ENCODE assay signal across 9 cellular contexts in the genomic region with DNA sequence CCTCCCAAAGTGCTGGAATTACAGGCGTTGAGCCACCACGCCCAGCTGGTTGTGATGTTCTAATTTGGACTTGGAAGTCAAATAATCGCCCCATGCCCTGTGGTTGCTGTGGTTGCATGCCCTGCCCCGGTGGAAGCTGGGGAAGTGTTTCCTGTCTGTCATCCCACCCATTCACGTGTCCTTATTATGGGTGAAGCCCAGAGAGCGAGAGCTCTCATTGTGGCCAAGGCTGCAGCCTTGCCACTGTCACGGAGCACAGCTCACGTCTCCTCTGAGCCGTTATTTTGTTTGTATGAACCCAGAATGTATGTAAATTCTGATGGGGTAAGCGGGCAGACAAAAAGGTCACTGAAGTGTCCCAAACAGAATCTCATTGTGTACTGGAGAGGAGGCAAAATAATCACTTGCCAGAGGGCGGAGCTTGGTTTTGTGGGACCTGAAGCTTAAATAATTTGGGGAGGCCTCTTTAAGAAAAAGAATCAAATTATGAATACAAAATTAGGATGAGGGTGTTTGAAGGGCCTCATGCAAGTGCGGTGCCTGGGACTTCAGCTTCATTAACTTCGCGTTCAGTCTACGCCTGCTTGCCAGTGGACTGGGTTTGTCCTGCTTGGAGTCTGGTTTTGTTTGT. TPM values are rescaled to one million over a fixed set of nuclear protein-coding genes. Genes with fewer than 3 reads are reported as not detected.
DNase-seq lines count a peak whose midpoint lies in the region; ATAC-seq and TF ChIP-seq lines count a peak whose summit lies in the region.
"Had no signal": no experiment of that assay in that cellular context is flagged by ENCODE, and none has a peak within 500 bp of the region (broad histone marks: within the 10 kb centered on the region; RNA-seq: fewer than 3 reads in every experiment).

No MANE protein-coding gene starts in this region.

- no peak for TF ChIP-seq CTCF in Caco-2 (IDR thresholded peaks at IDR 0.05; ENCODE audit: insufficient read depth in 1 of 2, low read depth in 1 of 2, low read length in 1 of 2, severe bottlenecking in 1 of 2, unreplicated experiment in 1 of 2)

- no peaks in the 10 kb centered on the region for H3K27me3 Mint-ChIP-seq in T-cell
- no peaks in the 10 kb centered on the region for H3K27me3 Mint-ChIP-seq in Caco-2 (ENCODE audit: insufficient read depth, unreplicated experiment)

- H3K27ac Mint-ChIP-seq in T-cell, result peak overlapping the region; percentile 89 to 92
- H3K27ac Mint-ChIP-seq in stimulated activated effector memory CD8-positive, alpha-beta T cell treated with anti-CD3 and anti-CD28 coated beads, Interleukin-12 subunit alpha, Interleukin-12 subunit beta, amount 100 ng/mL, for 72 hours, result no peak overlapping the region
- no peak overlapping the region for H3K27ac Mint-ChIP-seq in Caco-2 (ENCODE audit: unreplicated experiment)

- BruUV-seq in Caco-2 (replicated peaks; lab: Mats Ljungman, UMichigan), result no TSS peak

- peaks cover 0 to 2% (median 2%) of the 10 kb centered on the region in 3 donors for H3K9me3 Mint-ChIP-seq in T-cell
- H3K9me3 Mint-ChIP-seq in stimulated activated effector memory CD8-positive, alpha-beta T cell treated with anti-CD3 and anti-CD28 coated beads, Interleukin-12 subunit alpha, Interleukin-12 subunit beta, amount 100 ng/mL, for 72 hours, result peaks cover 3% of the 10 kb centered on the region
- H3K9me3 Mint-ChIP-seq in Caco-2 (ENCODE audit: unreplicated experiment), result peaks cover 5% of the 10 kb centered on the region

- H3K9me3 ChIP-seq in effector memory CD4-positive, alpha-beta T cell (ENCODE audit: control insufficient read depth, low read length), result no peaks in the 10 kb centered on the region
- H3K9me3 ChIP-seq in Caco-2, result peaks cover 8% of the 10 kb centered on the region; the same call in 1 of the 2 replicates

- peak; percentile 24 for DNase-seq in activated T-cell treated with anti-CD3 and anti-CD28 coated beads for 1 hour (ENCODE audit: low read depth)
- DNase-seq in activated T-cell treated with anti-CD3 and anti-CD28 coated beads for 4 hours, result no peak
- DNase-seq in T-cell, result peak in 33 of 34 experiments; percentile 20 to 69 (median 45)
- DNase-seq in effector memory CD4-positive, alpha-beta T cell, result peak; percentile 23 to 50 (median 31)
- DNase-seq in stimulated activated effector memory CD8-positive, alpha-beta T cell treated with anti-CD3 and anti-CD28 coated beads, Interleukin-12 subunit alpha, Interleukin-12 subunit beta, amount 100 ng/mL, for 72 hours (ENCODE audit: low spot score in 2 of 2), result no peak
- no peak for DNase-seq in epidermal melanocyte (ENCODE audit: insufficient read length, low spot score)
- no peak for DNase-seq in Caco-2
- DNase-seq in cortex of kidney (lab: John Stamatoyannopoulos, UW), result no peak

- no peak overlapping the region for H3K27ac ChIP-seq in effector memory CD4-positive, alpha-beta T cell (ENCODE audit: insufficient read depth, low read length, poor library complexity, severe bottlenecking)

- intact Hi-C loops in Caco-2 (cut with micrococcal nuclease; ENCODE audit: unreplicated experiment), result no loop called here

- no peaks in the 10 kb centered on the region for H3K27me3 ChIP-seq in effector memory CD4-positive, alpha-beta T cell (replicated peaks; ENCODE audit: control insufficient read depth, insufficient read depth, low read length, poor library complexity, severe bottlenecking)
- no peaks in the 10 kb centered on the region for H3K27me3 ChIP-seq in Caco-2 (replicated peaks; ENCODE audit: control insufficient read depth, insufficient read depth, low read length)

- CTCF ChIA-PET in T-cell (lab: Charles Lee) (interaction anchor here (0.6 to 2.7 kb wide), 6 partner anchors 10 to 535 kb away, joined by 3 to 13 read pairs (median 4); no protein-coding TSS in a partner anchor), Caco-2 (lab: Charles Lee) (interaction anchor here (0.6 kb wide), 1 partner anchor 54 kb away, joined by 3 read pairs; no protein-coding TSS in a partner anchor)

- peak; percentile 82 to 96 (median 88) for ATAC-seq in T-cell (replicated peaks in 1 of 4)
- peak; percentile 76 for ATAC-seq in stimulated activated effector memory CD8-positive, alpha-beta T cell treated with anti-CD3 and anti-CD28 coated beads, Interleukin-12 subunit alpha, Interleukin-12 subunit beta, amount 100 ng/mL, for 72 hours

- H3K4me1 Mint-ChIP-seq in T-cell (peaks cover 41 to 47% (median 42%) of the 10 kb centered on the region in 3 donors), Caco-2 (ENCODE audit: low read depth, unreplicated experiment) (no peaks in the 10 kb centered on the region)
- H3K4me1 Mint-ChIP-seq in stimulated activated effector memory CD8-positive, alpha-beta T cell treated with anti-CD3 and anti-CD28 coated beads, Interleukin-12 subunit alpha, Interleukin-12 subunit beta, amount 100 ng/mL, for 72 hours, result peaks cover 19% of the 10 kb centered on the region

- POLR2A ChIA-PET in T-cell (lab: Charles Lee) (interaction anchor here (0.6 to 1.1 kb wide), 4 partner anchors 8 to 257 kb away, joined by 4 to 7 read pairs (median 6); a partner anchor contains a TSS), Caco-2 (lab: Charles Lee) (no interaction called here)

- no peak overlapping the region for H3K4me3 ChIP-seq in effector memory CD4-positive, alpha-beta T cell (ENCODE audit: insufficient read depth, low read depth, low read length, poor library complexity, severe bottlenecking)
- no peak overlapping the region for H3K4me3 ChIP-seq in Caco-2 (ENCODE audit: low read depth, low read length)

- H3K4me1 ChIP-seq in effector memory CD4-positive, alpha-beta T cell (ENCODE audit: control insufficient read depth, insufficient read depth, low read length, poor library complexity, severe bottlenecking), result peaks cover 29% of the 10 kb centered on the region
- peaks cover 5% of the 10 kb centered on the region; the same call in 1 of the 2 replicates for H3K4me1 ChIP-seq in Caco-2

- H3K36me3 ChIP-seq in effector memory CD4-positive, alpha-beta T cell (ENCODE audit: control insufficient read depth, insufficient read depth, low read length), result no peaks in the 10 kb centered on the region
- H3K36me3 ChIP-seq in Caco-2 (ENCODE audit: control insufficient read depth, insufficient read depth, low read length), result no peaks in the 10 kb centered on the region

- peak overlapping the region; percentile 51 to 66 (median 60) for H3K4me3 Mint-ChIP-seq in T-cell
- H3K4me3 Mint-ChIP-seq in stimulated activated effector memory CD8-positive, alpha-beta T cell treated with anti-CD3 and anti-CD28 coated beads, Interleukin-12 subunit alpha, Interleukin-12 subunit beta, amount 100 ng/mL, for 72 hours, result peak overlapping the region; percentile 20
- no peak overlapping the region for H3K4me3 Mint-ChIP-seq in Caco-2 (ENCODE audit: unreplicated experiment)

- H3K36me3 Mint-ChIP-seq in T-cell (peaks cover 3% of the 10 kb centered on the region), Caco-2 (ENCODE audit: insufficient read depth, unreplicated experiment) (no peaks in the 10 kb centered on the region)
- H3K36me3 Mint-ChIP-seq in stimulated activated effector memory CD8-positive, alpha-beta T cell treated with anti-CD3 and anti-CD28 coated beads, Interleukin-12 subunit alpha, Interleukin-12 subunit beta, amount 100 ng/mL, for 72 hours, result no peaks in the 10 kb centered on the region
- H3K36me3 Mint-ChIP-seq: IgD-negative memory B cell had no signal

RNA-seq across cellular contexts. Expression of a gene that starts 25.8 kb away (rescaled TPM):
- total RNA-seq in T-cell (not detected), Caco-2 (2022) (not detected in 2 replicates)

Comparison
In these comparisons a context has a peak if more than half of its experiments do, and no peak if none do; other contexts are left out.
1. DNase-seq: peak in activated T-cell treated with anti-CD3 and anti-CD28 coated beads for 1 hour (single experiment), T-cell (33 of 34) and effector memory CD4-positive, alpha-beta T cell (3 of 3); none in activated T-cell treated with anti-CD3 and anti-CD28 coated beads for 4 hours (single experiment), stimulated activated effector memory CD8-positive, alpha-beta T cell treated with anti-CD3 and anti-CD28 coated beads, Interleukin-12 subunit alpha, Interleukin-12 subunit beta, amount 100 ng/mL, for 72 hours (0 of 2), epidermal melanocyte (single experiment), Caco-2 (0 of 2) and cortex of kidney (single experiment).
2. H3K27ac Mint-ChIP-seq: peak in T-cell (2 of 2); none in stimulated activated effector memory CD8-positive, alpha-beta T cell treated with anti-CD3 and anti-CD28 coated beads, Interleukin-12 subunit alpha, Interleukin-12 subunit beta, amount 100 ng/mL, for 72 hours (single experiment) and Caco-2 (single experiment).